Comparison of ENCODE assay signal across 10 cellular contexts in the genomic region with DNA sequence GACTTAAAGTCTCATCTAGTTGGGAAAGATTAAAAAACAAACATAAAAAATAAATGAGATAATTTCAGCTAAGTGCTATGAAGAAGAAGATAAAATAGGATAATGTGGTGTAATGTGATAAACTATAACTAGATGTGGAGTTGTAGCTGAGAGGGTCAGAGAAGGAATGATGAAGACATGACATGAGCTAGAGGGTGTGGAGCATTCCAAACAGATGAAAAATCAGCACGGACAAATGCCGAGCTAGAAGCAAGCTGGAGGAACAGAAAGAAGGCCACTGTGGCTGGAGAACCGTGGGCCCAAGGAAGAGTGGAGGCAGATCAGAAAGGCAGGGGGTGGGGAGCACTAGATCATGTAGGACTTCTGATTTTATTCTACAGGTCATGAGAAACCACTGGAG.
DNase-seq lines count a peak whose midpoint lies in the region; ATAC-seq, FAIRE-seq and TF ChIP-seq lines count a peak whose summit lies in the region.
"Had no signal": no experiment of that assay in that cellular context is flagged by ENCODE, and none has a peak within 500 bp of the region (broad histone marks: within the 10 kb centered on the region; RNA-seq: fewer than 3 reads in every experiment).

No MANE protein-coding gene starts in this region.

- no peaks in the 10 kb centered on the region for H3K27me3 ChIP-seq in fibroblast of lung (ENCODE audit: control insufficient read depth, insufficient read depth, low read length)
- H3K27me3 ChIP-seq in rectal smooth muscle tissue (ENCODE audit: control insufficient read depth, insufficient read depth, low read length) = no peaks in the 10 kb centered on the region

- no peaks in the 10 kb centered on the region for H3K36me3 ChIP-seq in fibroblast of lung (ENCODE audit: control insufficient read depth, insufficient read depth, low read length)
- H3K36me3 ChIP-seq in rectal smooth muscle tissue (ENCODE audit: control insufficient read depth, insufficient read depth, low read length) = no peaks in the 10 kb centered on the region
- H3K36me3 ChIP-seq: prostate gland had no signal

- peak overlapping the region; percentile 70 for H3K27ac ChIP-seq in RWPE1
- H3K27ac ChIP-seq in fibroblast of lung (ENCODE audit: insufficient read depth, low read length) = peak overlapping the region; percentile 77
- peak overlapping the region; percentile 75 for H3K27ac ChIP-seq in rectal smooth muscle tissue (ENCODE audit: low read depth, low read length)
- H3K27ac ChIP-seq: prostate gland had no signal

- H3K79me2 ChIP-seq in fibroblast of lung (ENCODE audit: control insufficient read depth, insufficient read depth, low read length) = peaks cover 24% of the 10 kb centered on the region

- H2AFZ ChIP-seq in fibroblast of lung (ENCODE audit: low read length) = no peak overlapping the region

- no peaks in the 10 kb centered on the region for H3K9me3 Mint-ChIP-seq in nephron progenitor cell

- H4K20me1 ChIP-seq in fibroblast of lung (ENCODE audit: control insufficient read depth, extremely low read depth, insufficient read depth, low read length) = no peaks in the 10 kb centered on the region

- peaks cover 28% of the 10 kb centered on the region for H3K36me3 Mint-ChIP-seq in nephron progenitor cell (ENCODE audit: low read depth)

- no peaks in the 10 kb centered on the region for H3K9me3 ChIP-seq in fibroblast of lung (ENCODE audit: control insufficient read depth, insufficient read depth, low read depth, low read length)
- H3K9me3 ChIP-seq: prostate gland had no signal

- H3K4me3 ChIP-seq in fibroblast of lung (replicated peaks in 1 of 4; ENCODE audit: control extremely low read depth in 1 of 4, insufficient read depth in 1 of 4, low read depth in 3 of 4, low read length in 4 of 4) (no peak overlapping the region), rectal smooth muscle tissue (ENCODE audit: low read length) (no peak overlapping the region)
- H3K4me3 ChIP-seq: prostate gland had no signal

- ATAC-seq in HG02870 (IDR thresholded peaks at IDR 0.05; ENCODE audit: unreplicated experiment) = no peak

- peaks cover 64% of the 10 kb centered on the region for H3K4me1 Mint-ChIP-seq in nephron progenitor cell

- POLR2A ChIA-PET in RWPE1 (lab: Yijun Ruan, JAX; ENCODE audit: low non-redundant PET) = no interaction called here

- no peak for TF ChIP-seq POLR2A in GM12892 (IDR thresholded peaks at IDR 0.05; ENCODE audit: low read depth, low read length)

- FAIRE-seq in GM12892 (lab: Jason Lieb, UNC) = peak; percentile 36

- H3K9ac ChIP-seq in fibroblast of lung (ENCODE audit: insufficient read depth, low read length) (no peak overlapping the region), rectal smooth muscle tissue (ENCODE audit: low read length) (no peak overlapping the region)

- peaks cover 11% of the 10 kb centered on the region for H3K27me3 Mint-ChIP-seq in nephron progenitor cell (ENCODE audit: low read depth, poor library complexity)

- DNase-seq in GM12892 (ENCODE audit: insufficient read length) (no peak), RWPE1 (ENCODE audit: low spot score) (peak; percentile 70), fibroblast of lung (ENCODE audit: low read depth in 2 of 2) (peak; percentile 73 to 91), nephron progenitor cell (no peak), KG1 (lab: John Stamatoyannopoulos, UW) (no peak), ecto neural progenitor cell (ENCODE audit: low spot score) (no peak)
- DNase-seq: stimulated activated naive CD4-positive, alpha-beta T cell had no signal

- H3K4me1 ChIP-seq in fibroblast of lung (ENCODE audit: control insufficient read depth, extremely low read depth, insufficient read depth, low read length) (peaks cover 36% of the 10 kb centered on the region), rectal smooth muscle tissue (ENCODE audit: control insufficient read depth, insufficient read depth, low read length) (peaks cover 27% of the 10 kb centered on the region)
- H3K4me1 ChIP-seq: prostate gland had no signal

- no peak overlapping the region for H3K27ac Mint-ChIP-seq in nephron progenitor cell

- H3K4me2 ChIP-seq in fibroblast of lung (ENCODE audit: extremely low read depth, insufficient read depth, low read length) = peak overlapping the region; percentile 44

- H3K4me3 Mint-ChIP-seq in nephron progenitor cell = no peak overlapping the region

- CTCF ChIA-PET in RWPE1 (lab: Yijun Ruan, JAX) = interaction anchor here (0.7 to 3.3 kb wide), 2 partner anchors 35 to 67 kb away, joined by 3 to 18 read pairs; no protein-coding TSS in a partner anchor

- no peak for TF ChIP-seq CTCF in RWPE1 (conservative IDR thresholded peaks at IDR 0.05; ENCODE audit: low read depth)
- no peak for TF ChIP-seq CTCF in fibroblast of lung (conservative IDR thresholded peaks at IDR 0.05 in 1 of 2, IDR thresholded peaks at IDR 0.05 in 1 of 2; ENCODE audit: low read depth in 1 of 2, low read length in 2 of 2)
- TF ChIP-seq CTCF in nephron progenitor cell (IDR thresholded peaks at IDR 0.05) = no peak

Comparison
In these comparisons a context has a peak if more than half of its experiments do, and no peak if none do; other contexts are left out.
1. DNase-seq: peak in RWPE1 (single experiment) and fibroblast of lung (2 of 2); none in GM12892 (single experiment), nephron progenitor cell (single experiment), KG1 (single experiment) and ecto neural progenitor cell (single experiment).
2. Peak in every context shown above with its lines, with median percentiles within 50 percentile points of each other: H3K27ac ChIP-seq.